ENCODE assay signal across 23 cellular contexts in the genomic region with DNA sequence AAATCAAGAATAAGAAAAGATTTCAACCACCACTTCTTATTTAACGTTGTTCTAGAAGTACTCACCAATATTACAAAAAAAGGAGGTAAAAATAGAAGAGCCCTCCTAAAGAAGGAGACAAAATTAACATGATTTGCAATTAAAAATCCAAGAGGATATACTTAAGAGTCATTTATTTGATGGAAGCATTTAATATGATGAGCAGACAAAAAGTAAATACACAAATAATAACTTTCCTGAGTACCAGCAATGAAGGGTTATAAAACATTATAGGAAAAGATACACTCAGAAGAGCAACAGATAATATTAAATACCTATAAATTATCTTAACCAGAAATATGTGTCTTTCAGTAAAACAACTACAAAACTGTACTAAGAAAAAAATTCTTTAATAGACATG.
DNase-seq lines count a peak whose midpoint lies in the region; ATAC-seq, FAIRE-seq and TF ChIP-seq lines count a peak whose summit lies in the region.
"Had no signal": no experiment of that assay in that cellular context is flagged by ENCODE, and none has a peak within 500 bp of the region (broad histone marks: within the 10 kb centered on the region; RNA-seq: fewer than 3 reads in every experiment).

No MANE protein-coding gene starts in this region.

- H3K9ac ChIP-seq in HepG2 (ENCODE audit: insufficient read depth, low read depth, low read length), result no peak overlapping the region
- H3K9ac ChIP-seq: BLaER1 treated with 17β-estradiol and CSF1 and Interleukin-3, amounts not matched to agents 10 nM and 100 nM had no signal

- no peak overlapping the region for H2AFZ ChIP-seq in HepG2 (ENCODE audit: low read length)

- no peak for TF ChIP-seq CTCF in HepG2 (CRISPR knock-in tag; IDR thresholded peaks at IDR 0.05)
- TF ChIP-seq CTCF in right lobe of liver (IDR thresholded peaks at IDR 0.05), result no peak
- no peak for TF ChIP-seq CTCF in nephron (IDR thresholded peaks at IDR 0.05; ENCODE audit: unreplicated experiment in 3 of 3)
- no peak for TF ChIP-seq CTCF in right atrium auricular region (IDR thresholded peaks at IDR 0.05)

- H3K27me3 ChIP-seq in HepG2 (ENCODE audit: control insufficient read depth in 1 of 2, insufficient read depth in 2 of 2, low read length in 2 of 2) (0 out of 5 replicates have a peak, but pooled peaks cover 0 to 3% of the 10 kb centered on the region in 2 experiments), right lobe of liver (no peaks in the 10 kb centered on the region), right atrium auricular region (no peaks in the 10 kb centered on the region)
- H3K27me3 ChIP-seq: BLaER1 treated with 17β-estradiol and CSF1 and Interleukin-3, amounts not matched to agents 10 nM and 100 nM had no signal

- WGBS in HepG2 (ENCODE audit: low lambda C conversion rate), result 77% methylated on average over 1 of the region's 1 CpG
- WGBS in right lobe of liver (ENCODE audit: insufficient coverage, low coverage, low lambda C conversion rate, missing lambda C conversion rate), result 90% methylated on average over 1 of the region's 1 CpG

- no peaks in the 10 kb centered on the region for H3K4me1 ChIP-seq in HepG2 (ENCODE audit: insufficient read depth, low read length)
- no peaks in the 10 kb centered on the region for H3K4me1 ChIP-seq in right lobe of liver
- no peaks in the 10 kb centered on the region for H3K4me1 ChIP-seq in right atrium auricular region
- H3K4me1 ChIP-seq: Caco-2 had no signal

- H3K4me1 Mint-ChIP-seq in nephron, result peaks cover 6% of the 10 kb centered on the region

- DNase-seq in HepG2 (ENCODE audit: low spot score) (no peak), right lobe of liver (no peak), RCC 7860 (ENCODE audit: low spot score) (no peak), right atrium auricular region (ENCODE audit: low spot score) (no peak)
- DNase-seq in activated CD4-positive, CD25-positive, alpha-beta regulatory T cell (lab: John Stamatoyannopoulos, UW), result no peak
- DNase-seq: ACHN; AML-193; Caco-2; Calu3; CD4-positive, alpha-beta T cell; CD8-positive, alpha-beta T cell; DMS79 treated with DMSO at 0.1 percent for 48 hours; GF-D8 had no signal

- no peaks in the 10 kb centered on the region for H3K79me2 ChIP-seq in HepG2 (ENCODE audit: insufficient read depth, low read length)

- TF ChIP-seq RAD21 in HepG2 (CRISPR knock-in tag; IDR thresholded peaks at IDR 0.05), result no peak

- H3K36me3 Mint-ChIP-seq in nephron (ENCODE audit: low read depth), result peaks cover 5% of the 10 kb centered on the region
- H3K36me3 Mint-ChIP-seq: CD8-positive, alpha-beta T cell had no signal

- H3K36me3 ChIP-seq in HepG2 (replicated peaks in 1 of 2; ENCODE audit: control insufficient read depth in 1 of 2, insufficient read depth in 2 of 2, low read length in 2 of 2) (no peaks in the 10 kb centered on the region), right lobe of liver (no peaks in the 10 kb centered on the region), right atrium auricular region (no peaks in the 10 kb centered on the region)

- H3K4me2 ChIP-seq in HepG2 (ENCODE audit: low read depth, low read length), result no peak overlapping the region
- H3K4me2 ChIP-seq: BLaER1 treated with 17β-estradiol and CSF1 and Interleukin-3, amounts not matched to agents 10 nM and 100 nM had no signal

- H3K9me3 ChIP-seq in HepG2 (ENCODE audit: low read length), result no peaks in the 10 kb centered on the region
- H3K9me3 ChIP-seq in right lobe of liver, result no peaks in the 10 kb centered on the region
- H3K9me3 ChIP-seq in right atrium auricular region, result no peaks in the 10 kb centered on the region

- in situ Hi-C loops in HepG2 (cut with HindIII; ENCODE audit: extremely low pct_ligation_motif_present, low pct_unique_long_range_greater_than_20kb), result no loop called here

- no peaks in the 10 kb centered on the region for H4K20me1 ChIP-seq in HepG2 (ENCODE audit: insufficient read depth, low read length)
- H4K20me1 ChIP-seq: BLaER1 treated with 17β-estradiol and CSF1 and Interleukin-3, amounts not matched to agents 10 nM and 100 nM had no signal

- TF ChIP-seq POLR2A in HepG2 (IDR thresholded peaks at IDR 0.05; ENCODE audit: insufficient read depth in 1 of 2, low read depth in 2 of 2, low read length in 2 of 2), result no peak
- no peak for TF ChIP-seq POLR2A in right lobe of liver (IDR thresholded peaks at IDR 0.05)

- H3K9me3 Mint-ChIP-seq in nephron, result peaks cover 6% of the 10 kb centered on the region
- H3K9me3 Mint-ChIP-seq: CD4-positive, alpha-beta T cell; CD8-positive, alpha-beta T cell had no signal

- intact Hi-C loops in HepG2 (cut with micrococcal nuclease; ENCODE audit: unreplicated experiment), result no loop called here
- intact Hi-C loops in right lobe of liver (cut with DNase I), result no loop called here

- CTCF ChIA-PET in HepG2 (lab: Yijun Ruan, JAX; ENCODE audit: low intra/inter-chr PET ratio, low total read pairs), result no interaction called here

- ATAC-seq in HepG2 (no peak), right lobe of liver (no peak), HG03469 (IDR thresholded peaks at IDR 0.05; ENCODE audit: unreplicated experiment) (no peak)
- ATAC-seq: CD8-positive, alpha-beta T cell had no signal

- H3K27me3 Mint-ChIP-seq in nephron (ENCODE audit: low read depth), result no peaks in the 10 kb centered on the region

- POLR2A ChIA-PET in HepG2 (lab: Yijun Ruan, JAX), result no interaction called here

- H3K27ac ChIP-seq in HepG2 (ENCODE audit: extremely low read length, insufficient read depth, low read length) (no peak overlapping the region), right lobe of liver (no peak overlapping the region), right atrium auricular region (no peak overlapping the region)
- H3K27ac ChIP-seq: 22Rv1; BLaER1 treated with 17β-estradiol and CSF1 and Interleukin-3, amounts not matched to agents 10 nM and 100 nM; C4-2B had no signal

- no peak overlapping the region for H3K4me3 Mint-ChIP-seq in nephron
- H3K4me3 Mint-ChIP-seq: B cell; CD4-positive, alpha-beta T cell; CD8-positive, alpha-beta T cell had no signal

- H3K4me3 ChIP-seq in HepG2 (replicated peaks in 1 of 3; ENCODE audit: insufficient read depth in 1 of 3, low read depth in 2 of 3, low read length in 3 of 3) (no peak overlapping the region), right lobe of liver (no peak overlapping the region), right atrium auricular region (no peak overlapping the region)
- H3K4me3 ChIP-seq: BLaER1 treated with 17β-estradiol and CSF1 and Interleukin-3, amounts not matched to agents 10 nM and 100 nM had no signal

- BruUV-seq in HepG2 (replicated peaks; lab: Mats Ljungman, UMichigan), result no TSS peak

- TF ChIP-seq EP300 in HepG2 (IDR thresholded peaks at IDR 0.05; ENCODE audit: low read depth in 2 of 2, low read length in 2 of 2) (no peak), HepG2 (CRISPR knock-in tag; IDR thresholded peaks at IDR 0.05; ENCODE audit: borderline replicate concordance) (no peak)

- H3K27ac Mint-ChIP-seq in nephron, result peak overlapping the region in 2 of 3 experiments; percentile 45 to 68
- H3K27ac Mint-ChIP-seq: B cell; CD4-positive, alpha-beta T cell; CD8-positive, alpha-beta T cell had no signal

- FAIRE-seq in HepG2 (lab: Jason Lieb, UNC), result no peak
- FAIRE-seq in RCC 7860 (lab: Jason Lieb, UNC), result peak; percentile 37
- FAIRE-seq: D721Med, G401.6, GM12892, GM18507 had no signal

TF ChIP-seq in HepG2, 621 proteins besides CTCF, POLR2A, EP300 and RAD21 (continues in another document):
- TF ChIP-seq DNMT3B (CRISPR knock-in tag; conservative IDR thresholded peaks at IDR 0.05), result no peak
- TF ChIP-seq XBP1 (CRISPR knock-in tag; IDR thresholded peaks at IDR 0.05), result no peak
- peak; percentile 45 to 70; a peak in 3 of 4 replicates for TF ChIP-seq MAFK (conservative IDR thresholded peaks at IDR 0.05 in 1 of 2, IDR thresholded peaks at IDR 0.05 in 1 of 2; ENCODE audit: low read length in 2 of 2)
- no peak for TF ChIP-seq DMTF1 (CRISPR knock-in tag; IDR thresholded peaks at IDR 0.05)
- TF ChIP-seq HCFC1 (IDR thresholded peaks at IDR 0.05; ENCODE audit: low read depth, low read length), result no peak
- TF ChIP-seq DZIP1 (CRISPR knock-in tag; IDR thresholded peaks at IDR 0.05), result no peak
- no peak for TF ChIP-seq HMG20A (CRISPR knock-in tag; IDR thresholded peaks at IDR 0.05; ENCODE audit: borderline replicate concordance)
